In the genomic region with DNA sequence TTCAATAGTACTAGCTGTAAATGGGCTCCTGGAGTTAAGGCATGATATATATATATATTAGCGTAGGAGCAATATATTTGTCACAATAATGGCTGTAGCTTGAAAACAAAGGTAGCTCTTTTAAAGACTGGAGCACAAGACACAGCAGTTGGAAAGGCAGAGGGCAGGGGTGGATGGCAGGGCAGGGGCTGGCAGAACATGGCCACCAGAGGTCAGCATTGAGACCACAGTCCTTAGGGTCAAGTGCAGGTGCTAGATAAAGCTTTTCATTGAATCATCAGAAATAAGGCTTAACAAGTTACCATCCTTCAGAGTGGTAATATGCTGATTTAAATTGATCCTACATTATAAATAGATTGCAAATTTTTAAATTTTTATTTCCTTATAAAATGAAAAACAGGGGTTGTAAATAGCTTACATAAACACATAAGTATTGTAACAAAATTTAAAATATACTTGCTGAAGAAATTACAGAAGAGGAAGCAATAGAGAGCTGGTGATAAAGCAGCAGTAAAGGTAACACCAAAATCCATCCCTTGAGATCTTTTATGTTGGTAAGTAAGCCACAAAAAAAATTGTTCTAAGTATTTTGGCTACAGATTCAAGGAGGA, we compare ENCODE assay signal across 9 cellular contexts.
DNase-seq lines count a peak whose midpoint lies in the region; ATAC-seq and TF ChIP-seq lines count a peak whose summit lies in the region.
"Had no signal": no experiment of that assay in that cellular context is flagged by ENCODE, and none has a peak within 500 bp of the region (broad histone marks: within the 10 kb centered on the region; RNA-seq: fewer than 3 reads in every experiment).

No MANE protein-coding gene starts in this region.

- DNase-seq in A673 (ENCODE audit: low spot score) (peak; percentile 48), GM12864 (ENCODE audit: low read depth) (no peak), fibroblast of pulmonary artery (ENCODE audit: low read depth) (peak; percentile 57), retina (peak; percentile 43), foreskin melanocyte (no peak)
- DNase-seq in Jurkat, Clone E6-1 (ENCODE audit: low read depth, low spot score): peak; percentile 22

- no peak overlapping the region for H3K27ac ChIP-seq in A673 (ENCODE audit: low read depth, low read length, poor library complexity, severe bottlenecking)

- no TSS peak for BruUV-seq in A673 (replicated peaks; lab: Mats Ljungman, UMichigan)

- intact Hi-C loops in A673 (cut with micrococcal nuclease; ENCODE audit: unreplicated experiment): loop anchor here (5.0 kb wide), 1 partner anchor 242 kb away; no protein-coding TSS in a partner anchor

- POLR2A ChIA-PET in A673 (lab: Charles Lee; ENCODE audit: low non-redundant PET): no interaction called here

- H3K27me3 ChIP-seq in A673 (replicated peaks; ENCODE audit: insufficient read depth, low read depth, low read length, poor library complexity): peaks cover 25% of the 10 kb centered on the region

- CTCF ChIA-PET in A673 (lab: Charles Lee): interaction anchor here (0.6 to 1.0 kb wide), 2 partner anchors 243 to 1616 kb away, joined by 3 to 10 read pairs; no protein-coding TSS in a partner anchor

- peak; percentile 93 for ATAC-seq in SK-N-SH treated with all-trans-retinoic acid at 6 μM for 48 hours
- ATAC-seq in GM21390 (IDR thresholded peaks at IDR 0.05; ENCODE audit: unreplicated experiment): no peak
- ATAC-seq: stimulated activated naive CD8-positive, alpha-beta T cell treated with anti-CD3 and anti-CD28 coated beads, Interleukin-15, amount 100 ng/mL, for 72 hours had no signal

- H3K4me3 ChIP-seq in A673 (ENCODE audit: low read depth, low read length, poor library complexity, severe bottlenecking) (no peak overlapping the region), GM12864 (ENCODE audit: low read depth, low read length) (no peak overlapping the region), fibroblast of pulmonary artery (replicated peaks; ENCODE audit: low read depth, low read length) (no peak overlapping the region)
- no peak overlapping the region for H3K4me3 ChIP-seq in Jurkat, Clone E6-1 (ENCODE audit: low read length)

- TF ChIP-seq CTCF in A673 (conservative IDR thresholded peaks at IDR 0.05; ENCODE audit: low read depth, low read length) (peak; percentile 72), GM12864 (IDR thresholded peaks at IDR 0.05; ENCODE audit: low read depth, low read length, missing control alignments) (peak; percentile 77), fibroblast of pulmonary artery (IDR thresholded peaks at IDR 0.05; ENCODE audit: low read length, missing control alignments) (peak; percentile 88)

- no peaks in the 10 kb centered on the region for H3K36me3 ChIP-seq in A673 (ENCODE audit: insufficient read depth, low read length, poor library complexity, severe bottlenecking)

- no peaks in the 10 kb centered on the region for H3K4me1 ChIP-seq in A673 (ENCODE audit: insufficient read depth, low read length, poor library complexity, severe bottlenecking)

- no peaks in the 10 kb centered on the region for H3K9me3 ChIP-seq in A673 (ENCODE audit: low read depth, low read length, poor library complexity, severe bottlenecking)

TF ChIP-seq in SK-N-SH treated with all-trans-retinoic acid at 6 μM for 48 hours, 23 proteins besides CTCF, POLR2A, EP300 and RAD21:
- TF ChIP-seq ZFP30 (CRISPR knock-in tag; IDR thresholded peaks at IDR 0.05): no peak
- TF ChIP-seq SNAI2 (CRISPR knock-in tag; IDR thresholded peaks at IDR 0.05): no peak
- TF ChIP-seq, protein P1, sequence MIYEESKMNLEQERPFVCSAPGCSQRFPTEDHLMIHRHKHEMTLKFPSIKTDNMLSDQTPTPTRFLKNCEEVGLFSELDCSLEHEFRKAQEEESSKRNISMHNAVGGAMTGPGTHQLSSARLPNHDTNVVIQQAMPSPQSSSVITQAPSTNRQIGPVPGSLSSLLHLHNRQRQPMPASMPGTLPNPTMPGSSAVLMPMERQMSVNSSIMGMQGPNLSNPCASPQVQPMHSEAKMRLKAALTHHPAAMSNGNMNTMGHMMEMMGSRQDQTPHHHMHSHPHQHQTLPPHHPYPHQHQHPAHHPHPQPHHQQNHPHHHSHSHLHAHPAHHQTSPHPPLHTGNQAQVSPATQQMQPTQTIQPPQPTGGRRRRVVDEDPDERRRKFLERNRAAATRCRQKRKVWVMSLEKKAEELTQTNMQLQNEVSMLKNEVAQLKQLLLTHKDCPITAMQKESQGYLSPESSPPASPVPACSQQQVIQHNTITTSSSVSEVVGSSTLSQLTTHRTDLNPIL (CRISPR knock-in tag; IDR thresholded peaks at IDR 0.05; ENCODE audit: low read depth): no peak
- no peak for TF ChIP-seq ZFP3 (CRISPR knock-in tag; IDR thresholded peaks at IDR 0.05)
- no peak for TF ChIP-seq BACH2 (CRISPR knock-in tag; IDR thresholded peaks at IDR 0.05; ENCODE audit: borderline replicate concordance)
- no peak for TF ChIP-seq ESRRG (CRISPR knock-in tag; IDR thresholded peaks at IDR 0.05)
- TF ChIP-seq CSDC2 (CRISPR knock-in tag; IDR thresholded peaks at IDR 0.05): no peak
- TF ChIP-seq, protein P2, sequence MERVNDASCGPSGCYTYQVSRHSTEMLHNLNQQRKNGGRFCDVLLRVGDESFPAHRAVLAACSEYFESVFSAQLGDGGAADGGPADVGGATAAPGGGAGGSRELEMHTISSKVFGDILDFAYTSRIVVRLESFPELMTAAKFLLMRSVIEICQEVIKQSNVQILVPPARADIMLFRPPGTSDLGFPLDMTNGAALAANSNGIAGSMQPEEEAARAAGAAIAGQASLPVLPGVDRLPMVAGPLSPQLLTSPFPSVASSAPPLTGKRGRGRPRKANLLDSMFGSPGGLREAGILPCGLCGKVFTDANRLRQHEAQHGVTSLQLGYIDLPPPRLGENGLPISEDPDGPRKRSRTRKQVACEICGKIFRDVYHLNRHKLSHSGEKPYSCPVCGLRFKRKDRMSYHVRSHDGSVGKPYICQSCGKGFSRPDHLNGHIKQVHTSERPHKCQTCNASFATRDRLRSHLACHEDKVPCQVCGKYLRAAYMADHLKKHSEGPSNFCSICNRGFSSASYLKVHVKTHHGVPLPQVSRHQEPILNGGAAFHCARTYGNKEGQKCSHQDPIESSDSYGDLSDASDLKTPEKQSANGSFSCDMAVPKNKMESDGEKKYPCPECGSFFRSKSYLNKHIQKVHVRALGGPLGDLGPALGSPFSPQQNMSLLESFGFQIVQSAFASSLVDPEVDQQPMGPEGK (CRISPR knock-in tag; IDR thresholded peaks at IDR 0.05; ENCODE audit: borderline replicate concordance): no peak
- no peak for TF ChIP-seq PPARA (CRISPR knock-in tag; IDR thresholded peaks at IDR 0.05; ENCODE audit: borderline replicate concordance)
- TF ChIP-seq ZNF565 (CRISPR knock-in tag; conservative IDR thresholded peaks at IDR 0.05; ENCODE audit: low read depth): no peak
- TF ChIP-seq TCF4 (CRISPR knock-in tag; IDR thresholded peaks at IDR 0.05; ENCODE audit: borderline replicate concordance): no peak
- TF ChIP-seq ZNF70 (CRISPR knock-in tag; IDR thresholded peaks at IDR 0.05): no peak
- TF ChIP-seq, protein P3, sequence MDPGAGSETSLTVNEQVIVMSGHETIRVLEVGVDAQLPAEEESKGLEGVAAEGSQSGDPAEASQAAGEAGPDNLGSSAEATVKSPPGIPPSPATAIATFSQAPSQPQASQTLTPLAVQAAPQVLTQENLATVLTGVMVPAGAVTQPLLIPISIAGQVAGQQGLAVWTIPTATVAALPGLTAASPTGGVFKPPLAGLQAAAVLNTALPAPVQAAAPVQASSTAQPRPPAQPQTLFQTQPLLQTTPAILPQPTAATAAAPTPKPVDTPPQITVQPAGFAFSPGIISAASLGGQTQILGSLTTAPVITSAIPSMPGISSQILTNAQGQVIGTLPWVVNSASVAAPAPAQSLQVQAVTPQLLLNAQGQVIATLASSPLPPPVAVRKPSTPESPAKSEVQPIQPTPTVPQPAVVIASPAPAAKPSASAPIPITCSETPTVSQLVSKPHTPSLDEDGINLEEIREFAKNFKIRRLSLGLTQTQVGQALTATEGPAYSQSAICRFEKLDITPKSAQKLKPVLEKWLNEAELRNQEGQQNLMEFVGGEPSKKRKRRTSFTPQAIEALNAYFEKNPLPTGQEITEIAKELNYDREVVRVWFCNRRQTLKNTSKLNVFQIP (CRISPR knock-in tag; IDR thresholded peaks at IDR 0.05; ENCODE audit: borderline replicate concordance, low read depth): no peak

Comparison
In these comparisons a context has a peak if more than half of its experiments do, and no peak if none do; other contexts are left out.
1. DNase-seq: peak in A673 (single experiment), Jurkat, Clone E6-1 (single experiment), fibroblast of pulmonary artery (single experiment) and retina (single experiment); none in GM12864 (single experiment) and foreskin melanocyte (single experiment).
2. Peak in every context shown above with its lines, with median percentiles within 50 percentile points of each other: CTCF ChIP-seq.